ENCODE assay signal across 8 cellular contexts in genomic region chr17:63946440-63947363, GRCh38. TPM values are rescaled to one million over a fixed set of nuclear protein-coding genes. Genes with fewer than 3 reads are reported as not detected.
DNase-seq lines count a peak whose midpoint lies in the region; ATAC-seq and TF ChIP-seq lines count a peak whose summit lies in the region.

No MANE protein-coding gene starts in this region.

- no peaks in the 10 kb centered on the region for H3K27me3 ChIP-seq in mucosa of rectum (ENCODE audit: control insufficient read depth in 2 of 2, insufficient read depth in 2 of 2, low read length in 2 of 2)
- no peaks in the 10 kb centered on the region for H3K27me3 ChIP-seq in thoracic aorta (replicated peaks; ENCODE audit: insufficient read depth)

- CTCF ChIA-PET in activated CD4-positive, alpha-beta memory T cell treated with anti-CD3 and anti-CD28 coated beads for 36 hours (lab: Charles Lee): interaction anchor here (0.6 to 2.9 kb wide), 57 partner anchors 8 to 543 kb away, joined by 3 to 92 read pairs (median 6); partner anchors contain the start of genes CD79B, CSHL1, ERN1 and GH1

- H3K36me3 ChIP-seq in mucosa of rectum (ENCODE audit: control insufficient read depth in 2 of 2, insufficient read depth in 2 of 2, low read length in 2 of 2) (no peaks in the 10 kb centered on the region), thoracic aorta (no peaks in the 10 kb centered on the region)

- no peak for DNase-seq in HFF-Myc (ENCODE audit: extremely low read depth, low read depth)
- peak; percentile 10 for DNase-seq in NCI-H2227 treated with DMSO at 0.1 percent for 48 hours (lab: John Stamatoyannopoulos, UW)
- peak; percentile 77 for DNase-seq in activated CD4-positive, alpha-beta memory T cell treated with anti-CD3 and anti-CD28 coated beads for 36 hours
- peak; percentile 53 to 59 (median 54) for DNase-seq in effector memory CD8-positive, alpha-beta T cell
- DNase-seq in thoracic aorta (ENCODE audit: low spot score): no peak

- H3K4me3 Mint-ChIP-seq in activated CD4-positive, alpha-beta memory T cell treated with anti-CD3 and anti-CD28 coated beads for 36 hours: peak overlapping the region; percentile 53
- H3K4me3 Mint-ChIP-seq in effector memory CD8-positive, alpha-beta T cell: peak overlapping the region; percentile 77 to 83

- H3K27me3 Mint-ChIP-seq in activated CD4-positive, alpha-beta memory T cell treated with anti-CD3 and anti-CD28 coated beads for 36 hours: no peaks in the 10 kb centered on the region
- no peaks in the 10 kb centered on the region for H3K27me3 Mint-ChIP-seq in effector memory CD8-positive, alpha-beta T cell

- peaks cover 14% of the 10 kb centered on the region for H3K4me1 Mint-ChIP-seq in activated CD4-positive, alpha-beta memory T cell treated with anti-CD3 and anti-CD28 coated beads for 36 hours (ENCODE audit: low read depth)
- H3K4me1 Mint-ChIP-seq in effector memory CD8-positive, alpha-beta T cell (ENCODE audit: low read depth in 2 of 2): peaks cover 18 to 37% of the 10 kb centered on the region in 2 donors

- H3K27ac ChIP-seq in mucosa of rectum (ENCODE audit: low read depth in 2 of 2, low read length in 2 of 2): peak overlapping the region in 1 of 2 donors; percentile 32
- no peak overlapping the region for H3K27ac ChIP-seq in thoracic aorta

- H3K4me1 ChIP-seq in mucosa of rectum (ENCODE audit: control insufficient read depth in 2 of 2, insufficient read depth in 2 of 2, low read length in 2 of 2) (peaks cover 8% of the 10 kb centered on the region in 2 donors), thoracic aorta (ENCODE audit: control insufficient read depth in 1 of 2, low read depth in 2 of 2) (no peaks in the 10 kb centered on the region)

- POLR2A ChIA-PET in activated CD4-positive, alpha-beta memory T cell treated with anti-CD3 and anti-CD28 coated beads for 36 hours (lab: Charles Lee): interaction anchor here (0.9 to 2.1 kb wide), 5 partner anchors 15 to 199 kb away, joined by 4 to 11 read pairs (median 7); partner anchors contain the start of genes CD79B and ICAM2

- ATAC-seq in effector memory CD8-positive, alpha-beta T cell (replicated peaks): peak; percentile 90
- ATAC-seq in thoracic aorta (ENCODE audit: insufficient number of reproducible peaks, low FRiP score, low read depth): no peak
- no peak for ATAC-seq in GM21367 (IDR thresholded peaks at IDR 0.05; ENCODE audit: unreplicated experiment)

- no peaks in the 10 kb centered on the region for H3K9me3 Mint-ChIP-seq in activated CD4-positive, alpha-beta memory T cell treated with anti-CD3 and anti-CD28 coated beads for 36 hours
- no peaks in the 10 kb centered on the region for H3K9me3 Mint-ChIP-seq in effector memory CD8-positive, alpha-beta T cell

- TF ChIP-seq CTCF in HFF-Myc (IDR thresholded peaks at IDR 0.05; ENCODE audit: low read depth, low read length, missing control alignments) (peak; percentile 63), thoracic aorta (IDR thresholded peaks at IDR 0.05) (peak; percentile 65)

- no peaks in the 10 kb centered on the region for H3K9me3 ChIP-seq in mucosa of rectum (ENCODE audit: control insufficient read depth in 2 of 2, low read length in 2 of 2)
- H3K9me3 ChIP-seq in thoracic aorta: no peaks in the 10 kb centered on the region

- H3K9ac ChIP-seq in mucosa of rectum (ENCODE audit: low read depth in 1 of 2, low read length in 2 of 2): no peak overlapping the region

- intact Hi-C loops in activated CD4-positive, alpha-beta memory T cell treated with anti-CD3 and anti-CD28 coated beads for 36 hours (cut with micrococcal nuclease): loop anchor here (1.0 to 2.0 kb wide), 3 partner anchors 14 to 28 kb away; partner anchors contain the start of genes CD79B and GH1

- no peaks in the 10 kb centered on the region for H3K36me3 Mint-ChIP-seq in activated CD4-positive, alpha-beta memory T cell treated with anti-CD3 and anti-CD28 coated beads for 36 hours
- H3K36me3 Mint-ChIP-seq in effector memory CD8-positive, alpha-beta T cell (ENCODE audit: insufficient read depth): no peaks in the 10 kb centered on the region

- peak overlapping the region; percentile 10; the same call in 1 of the 2 replicates for H3K4me3 ChIP-seq in GM08714 (ENCODE audit: low read length)
- no peak overlapping the region for H3K4me3 ChIP-seq in HFF-Myc (replicated peaks; ENCODE audit: low read depth, low read length)
- H3K4me3 ChIP-seq in mucosa of rectum (ENCODE audit: low read length in 2 of 2): peak overlapping the region; percentile 27 to 50
- no peak overlapping the region for H3K4me3 ChIP-seq in thoracic aorta

- H3K27ac Mint-ChIP-seq in activated CD4-positive, alpha-beta memory T cell treated with anti-CD3 and anti-CD28 coated beads for 36 hours: peak overlapping the region; percentile 75
- peak overlapping the region; percentile 30 to 32 for H3K27ac Mint-ChIP-seq in effector memory CD8-positive, alpha-beta T cell

RNA-seq across cellular contexts. Expression of gene CD79B, which starts 14.6 kb away (rescaled TPM):
- 10 to 100 TPM; 39.1 to 40.9 TPM for total RNA-seq in activated CD4-positive, alpha-beta memory T cell treated with anti-CD3 and anti-CD28 coated beads for 36 hours
- total RNA-seq in thoracic aorta: 1 to 10 TPM; 4.3 to 6.0 TPM

RNA-seq across cellular contexts. Expression of gene SCN4A, which starts 26.0 kb away (rescaled TPM):
- under 1 TPM; 0.33 to 0.75 TPM for total RNA-seq in activated CD4-positive, alpha-beta memory T cell treated with anti-CD3 and anti-CD28 coated beads for 36 hours
- 1 to 10 TPM in 1 of 2 donors, not detected in 1; 1.1 TPM for total RNA-seq in thoracic aorta

RNA-seq across cellular contexts. Expression of gene GH1, which starts 28.1 kb away (rescaled TPM):
- under 1 TPM in 1 of 2 experiments, not detected in 1; 0.43 TPM for total RNA-seq in activated CD4-positive, alpha-beta memory T cell treated with anti-CD3 and anti-CD28 coated beads for 36 hours
- total RNA-seq in thoracic aorta: not detected

RNA-seq across cellular contexts. Expression of gene CSHL1, which starts 35.6 kb away (rescaled TPM):
- total RNA-seq in activated CD4-positive, alpha-beta memory T cell treated with anti-CD3 and anti-CD28 coated beads for 36 hours: not detected
- not detected for total RNA-seq in thoracic aorta

RNA-seq across cellular contexts. Expression of gene CSH1, which starts 50.3 kb away (rescaled TPM):
- not detected for total RNA-seq in activated CD4-positive, alpha-beta memory T cell treated with anti-CD3 and anti-CD28 coated beads for 36 hours
- total RNA-seq in thoracic aorta: not detected

Comparison
In these comparisons a context has a peak if more than half of its experiments do, and no peak if none do; other contexts are left out.
1. H3K4me3 ChIP-seq: peak in GM08714 (single experiment) and mucosa of rectum (2 of 2); none in HFF-Myc (single experiment) and thoracic aorta (single experiment).
2. DNase-seq: peak in NCI-H2227 treated with DMSO at 0.1 percent for 48 hours (single experiment), activated CD4-positive, alpha-beta memory T cell treated with anti-CD3 and anti-CD28 coated beads for 36 hours (single experiment) and effector memory CD8-positive, alpha-beta T cell (3 of 3); none in HFF-Myc (single experiment) and thoracic aorta (single experiment).
3. RNA of gene CD79B, which starts 14.6 kb away (total RNA-seq): 39.1 to 40.9 TPM in activated CD4-positive, alpha-beta memory T cell treated with anti-CD3 and anti-CD28 coated beads for 36 hours; 4.3 to 6.0 TPM in thoracic aorta; every median in the first group is over 4 times any median in the second.